In the genomic region with DNA sequence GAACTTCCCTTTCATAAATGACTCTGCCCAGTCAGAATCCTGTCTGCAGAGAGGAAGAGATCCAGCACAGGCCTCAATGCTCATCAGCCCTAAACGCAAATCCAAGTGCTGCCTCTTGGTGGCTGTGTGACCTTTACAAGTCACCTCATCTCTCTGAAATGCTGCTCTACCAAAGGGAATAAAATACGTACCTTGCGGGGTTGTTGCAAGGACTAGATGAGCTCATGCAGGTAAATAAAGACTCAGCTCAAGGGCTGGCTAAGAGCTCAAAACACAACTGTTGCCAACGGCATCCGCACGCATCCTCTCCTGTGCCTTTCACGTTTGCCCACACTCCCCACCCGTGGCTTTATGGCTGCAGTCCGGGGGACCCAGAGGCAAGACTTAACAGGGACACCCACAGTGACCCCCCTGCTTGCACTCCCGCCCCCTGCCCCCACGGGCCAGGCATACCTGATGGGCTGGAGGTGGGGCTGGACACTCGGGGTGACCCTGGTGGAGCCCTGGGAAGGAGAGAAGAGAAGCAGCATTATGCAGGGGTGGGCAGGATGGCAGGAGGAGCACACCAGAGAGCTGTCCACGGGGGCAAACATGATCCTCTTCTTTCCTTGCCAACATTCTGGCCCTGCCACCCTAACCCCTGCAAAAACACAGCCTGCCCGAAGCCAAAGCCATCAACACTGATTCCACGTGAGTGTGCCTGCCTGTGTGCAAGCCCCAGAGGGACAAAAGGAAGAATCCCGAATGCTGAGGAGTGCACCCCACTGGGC, we compare ENCODE assay signal across 8 cellular contexts.
DNase-seq lines count a peak whose midpoint lies in the region; ATAC-seq and TF ChIP-seq lines count a peak whose summit lies in the region.

No MANE protein-coding gene starts in this region.

- ATAC-seq in HG02840 (IDR thresholded peaks at IDR 0.05; ENCODE audit: low FRiP score, unreplicated experiment), result no peak
- ATAC-seq in HG02970 (IDR thresholded peaks at IDR 0.05; ENCODE audit: low FRiP score, unreplicated experiment), result no peak

- H3K4me3 ChIP-seq in sigmoid colon, result no peak overlapping the region

- no peaks in the 10 kb centered on the region for H3K27me3 ChIP-seq in sigmoid colon

- H3K9me3 ChIP-seq in sigmoid colon, result no peaks in the 10 kb centered on the region

- H3K27ac Mint-ChIP-seq in dendritic cell treated with granulocyte-macrophage colony-stimulating factor and Interleukin-4, amounts not matched to agents 40 ng/mL and 50 ng/mL, for 4 days, result peak overlapping the region; percentile 38

- no peak for TF ChIP-seq POLR2A in sigmoid colon (IDR thresholded peaks at IDR 0.05)

- peaks cover 13% of the 10 kb centered on the region for H3K27me3 Mint-ChIP-seq in dendritic cell treated with granulocyte-macrophage colony-stimulating factor and Interleukin-4, amounts not matched to agents 40 ng/mL and 50 ng/mL, for 4 days

- 74 to 78% methylated on average over 16 of the region's 16 CpGs for WGBS in sigmoid colon, 2 donors

- H3K27ac ChIP-seq in sigmoid colon, result peak overlapping the region; percentile 94 to 98 (median 98)

- H3K4me1 Mint-ChIP-seq in dendritic cell treated with granulocyte-macrophage colony-stimulating factor and Interleukin-4, amounts not matched to agents 40 ng/mL and 50 ng/mL, for 4 days (ENCODE audit: low read depth), result peaks cover 70% of the 10 kb centered on the region

- H3K4me3 Mint-ChIP-seq in dendritic cell treated with granulocyte-macrophage colony-stimulating factor and Interleukin-4, amounts not matched to agents 40 ng/mL and 50 ng/mL, for 4 days, result no peak overlapping the region

- no peak for TF ChIP-seq EP300 in sigmoid colon (IDR thresholded peaks at IDR 0.05)

- peak; percentile 77 for DNase-seq in DMS53 treated with DMSO at 0.1 percent for 48 hours (lab: John Stamatoyannopoulos, UW; ENCODE audit: unreplicated experiment)
- DNase-seq in NCI-H2029 (lab: John Stamatoyannopoulos, UW), result peak; percentile 97
- DNase-seq in sigmoid colon, result no peak
- DNase-seq in AML-193 (lab: John Stamatoyannopoulos, UW), result no peak
- no peak for DNase-seq in superior temporal gyrus (ENCODE audit: extremely low spot score)

- H3K36me3 ChIP-seq in sigmoid colon, result peaks cover 26 to 70% (median 51%) of the 10 kb centered on the region in 4 donors

- no peak for TF ChIP-seq CTCF in sigmoid colon (IDR thresholded peaks at IDR 0.05)

- peaks cover 47% of the 10 kb centered on the region for H3K36me3 Mint-ChIP-seq in dendritic cell treated with granulocyte-macrophage colony-stimulating factor and Interleukin-4, amounts not matched to agents 40 ng/mL and 50 ng/mL, for 4 days (ENCODE audit: low read depth)

- no peaks in the 10 kb centered on the region for H3K9me3 Mint-ChIP-seq in dendritic cell treated with granulocyte-macrophage colony-stimulating factor and Interleukin-4, amounts not matched to agents 40 ng/mL and 50 ng/mL, for 4 days

- intact Hi-C loops in dendritic cell treated with granulocyte-macrophage colony-stimulating factor and Interleukin-4, amounts not matched to agents 40 ng/mL and 50 ng/mL, for 4 days (cut with micrococcal nuclease), result loop anchor here (5.0 kb wide), 1 partner anchor 42 kb away; no protein-coding TSS in a partner anchor
- intact Hi-C loops in sigmoid colon (cut with DNase I), result no loop called here

- peaks cover 0 to 99% (median 89%) of the 10 kb centered on the region in 4 donors for H3K4me1 ChIP-seq in sigmoid colon

Comparison
In these comparisons a context has a peak if more than half of its experiments do, and no peak if none do; other contexts are left out.
1. DNase-seq: peak in DMS53 treated with DMSO at 0.1 percent for 48 hours (single experiment) and NCI-H2029 (single experiment); none in sigmoid colon (single experiment), AML-193 (0 of 2) and superior temporal gyrus (single experiment).